ENCODE assay signal across 26 cellular contexts in the genomic region with DNA sequence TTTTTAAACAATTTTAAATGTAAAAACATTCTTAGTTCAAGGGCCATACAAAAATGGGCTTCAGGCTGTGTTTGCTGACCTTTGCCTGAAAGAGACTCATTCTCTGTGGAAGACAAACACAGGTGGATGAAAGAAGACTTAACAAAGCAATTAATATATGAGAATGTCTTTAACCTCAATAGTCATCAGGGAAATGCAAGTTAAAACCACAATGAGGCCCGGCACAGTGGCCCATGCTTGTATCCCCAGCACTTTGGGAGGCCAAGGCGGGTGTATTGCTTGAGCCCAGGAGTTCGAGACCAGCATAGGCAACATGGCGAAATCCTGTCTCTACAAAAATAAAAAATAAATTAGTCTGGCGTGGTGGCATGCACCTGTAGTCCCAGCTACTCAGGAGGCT. TPM values are rescaled to one million over a fixed set of nuclear protein-coding genes. Genes with fewer than 3 reads are reported as not detected.
DNase-seq lines count a peak whose midpoint lies in the region; ATAC-seq, FAIRE-seq and TF ChIP-seq lines count a peak whose summit lies in the region.
"Had no signal": no experiment of that assay in that cellular context is flagged by ENCODE, and none has a peak within 500 bp of the region (broad histone marks: within the 10 kb centered on the region; RNA-seq: fewer than 3 reads in every experiment).

No MANE protein-coding gene starts in this region.

- WGBS in HepG2 (ENCODE audit: low lambda C conversion rate) = 22% methylated on average over 3 of the region's 5 CpGs
- 74% methylated on average over 5 of the region's 5 CpGs for WGBS in right lobe of liver (ENCODE audit: insufficient coverage, low coverage, low lambda C conversion rate, missing lambda C conversion rate)
- 70 to 82% methylated on average over 5 of the region's 5 CpGs for WGBS in thyroid gland, 2 donors

- H3K27ac Mint-ChIP-seq in type B pancreatic cell = no peak overlapping the region
- H3K27ac Mint-ChIP-seq: CD14-positive monocyte; CD4-positive, alpha-beta T cell; CD8-positive, alpha-beta memory T cell; GM23338; H9 had no signal

- H3K4me3 ChIP-seq in HepG2 (replicated peaks in 1 of 3; ENCODE audit: insufficient read depth in 1 of 3, low read depth in 2 of 3, low read length in 3 of 3) (no peak overlapping the region), right lobe of liver (no peak overlapping the region), thyroid gland (replicated peaks in 1 of 3) (no peak overlapping the region), left ventricle myocardium inferior (no peak overlapping the region)
- H3K4me3 ChIP-seq: A549; BLaER1 treated with 17β-estradiol and CSF1 and Interleukin-3, amounts not matched to agents 10 nM and 100 nM; GM23338 had no signal

- no peaks in the 10 kb centered on the region for H4K20me1 ChIP-seq in HepG2 (ENCODE audit: insufficient read depth, low read length)
- H4K20me1 ChIP-seq: BLaER1 treated with 17β-estradiol and CSF1 and Interleukin-3, amounts not matched to agents 10 nM and 100 nM had no signal

- no peaks in the 10 kb centered on the region for H3K9me3 Mint-ChIP-seq in type B pancreatic cell
- H3K9me3 Mint-ChIP-seq: CD4-positive, alpha-beta T cell; CD8-positive, alpha-beta memory T cell; GM23338; H9 had no signal

- CTCF ChIA-PET in HepG2 (lab: Yijun Ruan, JAX; ENCODE audit: low intra/inter-chr PET ratio, low total read pairs) = no interaction called here

- no peak for ATAC-seq in HepG2
- ATAC-seq in right lobe of liver = no peak
- ATAC-seq: A549, GM23338, HCT116 had no signal

- FAIRE-seq in HepG2 (lab: Jason Lieb, UNC) = no peak
- FAIRE-seq: A549, D721Med, GM12891, GM18507, GM19239 had no signal

- H3K4me1 ChIP-seq in HepG2 (ENCODE audit: insufficient read depth, low read length) = peaks cover 59% of the 10 kb centered on the region
- H3K4me1 ChIP-seq in right lobe of liver = no peaks in the 10 kb centered on the region
- peaks cover 6 to 8% of the 10 kb centered on the region in 2 donors for H3K4me1 ChIP-seq in thyroid gland
- H3K4me1 ChIP-seq in left ventricle myocardium inferior = no peaks in the 10 kb centered on the region
- H3K4me1 ChIP-seq: A549; BE2C; BLaER1 treated with 17β-estradiol and CSF1 and Interleukin-3, amounts not matched to agents 10 nM and 100 nM had no signal

- no peak overlapping the region for H3K9ac ChIP-seq in HepG2 (ENCODE audit: insufficient read depth, low read depth, low read length)
- H3K9ac ChIP-seq: BLaER1 treated with 17β-estradiol and CSF1 and Interleukin-3, amounts not matched to agents 10 nM and 100 nM had no signal

- H3K9me3 ChIP-seq in HepG2 (ENCODE audit: low read length) (no peaks in the 10 kb centered on the region), right lobe of liver (no peaks in the 10 kb centered on the region), thyroid gland (no peaks in the 10 kb centered on the region), left ventricle myocardium inferior (replicated peaks) (no peaks in the 10 kb centered on the region)
- H3K9me3 ChIP-seq: A549; BE2C; BLaER1 treated with 17β-estradiol and CSF1 and Interleukin-3, amounts not matched to agents 10 nM and 100 nM had no signal

- POLR2A ChIA-PET in HepG2 (lab: Yijun Ruan, JAX) = no interaction called here

- in situ Hi-C loops in HepG2 (cut with HindIII; ENCODE audit: extremely low pct_ligation_motif_present, low pct_unique_long_range_greater_than_20kb) = no loop called here

- TF ChIP-seq EP300 in HepG2 (IDR thresholded peaks at IDR 0.05; ENCODE audit: low read depth in 2 of 2, low read length in 2 of 2) = no peak
- no peak for TF ChIP-seq EP300 in HepG2 (CRISPR knock-in tag; IDR thresholded peaks at IDR 0.05; ENCODE audit: borderline replicate concordance)

- intact Hi-C loops in HepG2 (cut with micrococcal nuclease; ENCODE audit: unreplicated experiment) (no loop called here), right lobe of liver (cut with DNase I) (no loop called here), thyroid gland (cut with DNase I) (no loop called here), left ventricle myocardium inferior (cut with micrococcal nuclease) (no loop called here)

- H3K4me3 Mint-ChIP-seq in type B pancreatic cell = no peak overlapping the region
- H3K4me3 Mint-ChIP-seq: CD14-positive monocyte; CD4-positive, alpha-beta T cell; GM23338; H9 had no signal

- H3K4me1 Mint-ChIP-seq in type B pancreatic cell (ENCODE audit: unreplicated experiment) = peaks cover 4% of the 10 kb centered on the region
- H3K4me1 Mint-ChIP-seq: CD14-positive monocyte; CD8-positive, alpha-beta memory T cell; GM23338; H9 had no signal

- no peak for TF ChIP-seq RAD21 in HepG2 (CRISPR knock-in tag; IDR thresholded peaks at IDR 0.05)

- H3K27ac ChIP-seq in HepG2 (ENCODE audit: extremely low read length, insufficient read depth, low read length) = no peak overlapping the region
- no peak overlapping the region for H3K27ac ChIP-seq in right lobe of liver
- peak overlapping the region; percentile 36; the same call in 1 of the 2 replicates for H3K27ac ChIP-seq in VCaP
- H3K27ac ChIP-seq in thyroid gland = peak overlapping the region; percentile 41 to 62 (median 54)
- no peak overlapping the region for H3K27ac ChIP-seq in left ventricle myocardium inferior (replicated peaks)
- H3K27ac ChIP-seq: A549; BLaER1 treated with 17β-estradiol and CSF1 and Interleukin-3, amounts not matched to agents 10 nM and 100 nM had no signal

- no peaks in the 10 kb centered on the region for H3K36me3 Mint-ChIP-seq in type B pancreatic cell
- H3K36me3 Mint-ChIP-seq: CD14-positive monocyte; CD8-positive, alpha-beta memory T cell had no signal

- H3K36me3 ChIP-seq in HepG2 (replicated peaks in 1 of 2; ENCODE audit: control insufficient read depth in 1 of 2, insufficient read depth in 2 of 2, low read length in 2 of 2) (no peaks in the 10 kb centered on the region), right lobe of liver (no peaks in the 10 kb centered on the region), thyroid gland (no peaks in the 10 kb centered on the region), left ventricle myocardium inferior (no peaks in the 10 kb centered on the region)
- H3K36me3 ChIP-seq: BE2C; BLaER1 treated with 17β-estradiol and CSF1 and Interleukin-3, amounts not matched to agents 10 nM and 100 nM had no signal

- H3K27me3 ChIP-seq in HepG2 (ENCODE audit: control insufficient read depth in 1 of 2, insufficient read depth in 2 of 2, low read length in 2 of 2) = no peaks in the 10 kb centered on the region
- no peaks in the 10 kb centered on the region for H3K27me3 ChIP-seq in right lobe of liver
- no peaks in the 10 kb centered on the region for H3K27me3 ChIP-seq in thyroid gland
- no peaks in the 10 kb centered on the region for H3K27me3 ChIP-seq in left ventricle myocardium inferior (ENCODE audit: low read depth)
- H3K27me3 ChIP-seq: BE2C had no signal

- no peaks in the 10 kb centered on the region for H3K79me2 ChIP-seq in HepG2 (ENCODE audit: insufficient read depth, low read length)

- no peaks in the 10 kb centered on the region for H3K27me3 Mint-ChIP-seq in type B pancreatic cell
- H3K27me3 Mint-ChIP-seq: CD4-positive, alpha-beta T cell had no signal

- DNase-seq in HepG2 (ENCODE audit: low spot score) (no peak), right lobe of liver (no peak), NCI-H146 treated with DMSO at 0.1 percent for 48 hours (lab: John Stamatoyannopoulos, UW; ENCODE audit: unreplicated experiment) (peak; percentile 3), thyroid gland (no peak), left ventricle myocardium inferior (no peak), DMS153 (lab: John Stamatoyannopoulos, UW) (no peak), type B pancreatic cell (ENCODE audit: extremely low spot score, unreplicated experiment) (no peak)
- DNase-seq: 8988T; ACHN; AML-193; CD4-positive, alpha-beta T cell; CD8-positive, alpha-beta memory T cell; DMS53; GF-D8; H9 had no signal

- TF ChIP-seq POLR2A in HepG2 (IDR thresholded peaks at IDR 0.05; ENCODE audit: insufficient read depth in 1 of 2, low read depth in 2 of 2, low read length in 2 of 2) (no peak), right lobe of liver (IDR thresholded peaks at IDR 0.05) (no peak), thyroid gland (IDR thresholded peaks at IDR 0.05) (no peak)

- no peak overlapping the region for H2AFZ ChIP-seq in HepG2 (ENCODE audit: low read length)
- H2AFZ ChIP-seq: GM23338 had no signal

- peak overlapping the region; percentile 18; the same call in 1 of the 2 replicates for H3K4me2 ChIP-seq in HepG2 (ENCODE audit: low read depth, low read length)
- H3K4me2 ChIP-seq: A549; BLaER1 treated with 17β-estradiol and CSF1 and Interleukin-3, amounts not matched to agents 10 nM and 100 nM; GM23338 had no signal

- TF ChIP-seq CTCF in HepG2 (CRISPR knock-in tag; IDR thresholded peaks at IDR 0.05) = no peak
- TF ChIP-seq CTCF in right lobe of liver (IDR thresholded peaks at IDR 0.05) = no peak
- no peak for TF ChIP-seq CTCF in VCaP (conservative IDR thresholded peaks at IDR 0.05)
- TF ChIP-seq CTCF in thyroid gland (IDR thresholded peaks at IDR 0.05) = no peak
- TF ChIP-seq CTCF in left ventricle myocardium inferior (IDR thresholded peaks at IDR 0.05; ENCODE audit: borderline replicate concordance) = no peak
- TF ChIP-seq CTCF in type B pancreatic cell (conservative IDR thresholded peaks at IDR 0.05) = no peak

- no TSS peak for BruUV-seq in HepG2 (replicated peaks; lab: Mats Ljungman, UMichigan)

RNA-seq across cellular contexts. Expression of a gene that starts 7.1 kb away (rescaled TPM):
- total RNA-seq in HepG2 (2016; rRNA removed; fragmentation: Illumina TruSeq; extraction: Trizol) (145 and 248 TPM in 2 replicates), right lobe of liver (10 to 100 TPM; 24.1 to 40.5 (median 31.1) TPM), thyroid gland (10 to 100 TPM; 67.1 to 75.8 (median 69.2) TPM), left ventricle myocardium inferior (31.3 TPM), type B pancreatic cell (ENCODE audit: low replicate concordance) (89.9 and 106 TPM in 2 replicates)
- 12.6 and 15.0 TPM in 2 replicates for total RNA-seq in HepG2 (2016; cell fraction: cytosol; rRNA removed; fragmentation: Illumina TruSeq; extraction: Trizol; ENCODE audit: low read depth)
- total RNA-seq in HepG2 (2016; cell fraction: insoluble cytoplasmic fraction; rRNA removed; fragmentation: Illumina TruSeq; extraction: Trizol) = 144 and 233 TPM in 2 replicates
- total RNA-seq in HepG2 (2016; cell fraction: membrane; rRNA removed; fragmentation: Illumina TruSeq; extraction: Trizol) = 21.4 and 25.9 TPM in 2 replicates
- total RNA-seq in HepG2 (2016; cell fraction: nucleus; rRNA removed; fragmentation: Illumina TruSeq; extraction: Trizol) = 136 and 140 TPM in 2 replicates
- polyA plus RNA-seq in HepG2 (2011; rRNA removed) = 78.9 and 97.7 TPM in 2 replicates
- polyA plus RNA-seq in HepG2 (2011; cell fraction: cytosol; rRNA removed) = 33.7 and 57.7 TPM in 2 replicates
- 30.7 and 44.2 TPM in 2 replicates for polyA plus RNA-seq in HepG2 (2011; cell fraction: nucleus; rRNA removed)
- 138 and 188 TPM in 2 replicates for polyA plus RNA-seq in HepG2 (2012)
- polyA plus RNA-seq in HepG2 (2016; cell fraction: cytosol; fragmentation: Illumina TruSeq; extraction: Trizol; ENCODE audit: low read depth) = 3.1 and 3.5 TPM in 2 replicates
- 192 and 195 TPM in 2 replicates for polyA plus RNA-seq in HepG2 (2016; cell fraction: insoluble cytoplasmic fraction; fragmentation: Illumina TruSeq; extraction: Trizol; ENCODE audit: low read depth)
- 6.0 and 8.5 TPM in 2 replicates for polyA plus RNA-seq in HepG2 (2016; cell fraction: membrane; fragmentation: Illumina TruSeq; extraction: Trizol; ENCODE audit: low read depth)
- 99.2 and 99.4 TPM in 2 replicates for polyA plus RNA-seq in HepG2 (2016; cell fraction: nucleus; fragmentation: Illumina TruSeq; extraction: Trizol; ENCODE audit: insufficient read depth, low read depth)
- polyA minus RNA-seq in HepG2 (2011; rRNA and poly(A)+ RNA removed; ENCODE audit: low replicate concordance) = 0.23 and 33.5 TPM in 2 replicates
- 84.1 and 98.3 TPM in 2 replicates for polyA minus RNA-seq in HepG2 (2011; cell fraction: cytosol; rRNA and poly(A)+ RNA removed)
- polyA minus RNA-seq in HepG2 (2011; cell fraction: nucleus; rRNA and poly(A)+ RNA removed) = 189 and 221 TPM in 2 replicates

RNA-seq across cellular contexts. Expression of a gene that starts 9.6 kb away (rescaled TPM):
- total RNA-seq in HepG2 (2016; rRNA removed; fragmentation: Illumina TruSeq; extraction: Trizol) = 13.4 and 16.1 TPM in 2 replicates
- 2.7 and 3.4 TPM in 2 replicates for total RNA-seq in HepG2 (2016; cell fraction: cytosol; rRNA removed; fragmentation: Illumina TruSeq; extraction: Trizol; ENCODE audit: low read depth)
- total RNA-seq in HepG2 (2016; cell fraction: insoluble cytoplasmic fraction; rRNA removed; fragmentation: Illumina TruSeq; extraction: Trizol) = 14.1 and 15.6 TPM in 2 replicates
- 8.0 and 8.8 TPM in 2 replicates for total RNA-seq in HepG2 (2016; cell fraction: membrane; rRNA removed; fragmentation: Illumina TruSeq; extraction: Trizol)
- 17.0 and 20.4 TPM in 2 replicates for total RNA-seq in HepG2 (2016; cell fraction: nucleus; rRNA removed; fragmentation: Illumina TruSeq; extraction: Trizol)
- 27.9 and 32.0 TPM in 2 replicates for polyA plus RNA-seq in HepG2 (2011; rRNA removed)
- polyA plus RNA-seq in HepG2 (2011; cell fraction: cytosol; rRNA removed) = 12.7 and 19.9 TPM in 2 replicates
- polyA plus RNA-seq in HepG2 (2011; cell fraction: nucleus; rRNA removed) = 43.7 and 49.4 TPM in 2 replicates
- 20.1 and 24.9 TPM in 2 replicates for polyA plus RNA-seq in HepG2 (2012)
- 0.87 and 0.98 TPM in 2 replicates for polyA plus RNA-seq in HepG2 (2016; cell fraction: cytosol; fragmentation: Illumina TruSeq; extraction: Trizol; ENCODE audit: low read depth)
- polyA plus RNA-seq in HepG2 (2016; cell fraction: insoluble cytoplasmic fraction; fragmentation: Illumina TruSeq; extraction: Trizol; ENCODE audit: low read depth) = 16.7 and 17.4 TPM in 2 replicates
- polyA plus RNA-seq in HepG2 (2016; cell fraction: membrane; fragmentation: Illumina TruSeq; extraction: Trizol; ENCODE audit: low read depth) = 4.2 and 4.4 TPM in 2 replicates
- 35.1 and 37.7 TPM in 2 replicates for polyA plus RNA-seq in HepG2 (2016; cell fraction: nucleus; fragmentation: Illumina TruSeq; extraction: Trizol; ENCODE audit: insufficient read depth, low read depth)
- polyA minus RNA-seq in HepG2 (2011; rRNA and poly(A)+ RNA removed; ENCODE audit: low replicate concordance) = 16.0 and 29.2 TPM in 2 replicates
- polyA minus RNA-seq in HepG2 (2011; cell fraction: cytosol; rRNA and poly(A)+ RNA removed) = 16.1 and 20.6 TPM in 2 replicates
- polyA minus RNA-seq in HepG2 (2011; cell fraction: nucleus; rRNA and poly(A)+ RNA removed) = 33.7 and 36.7 TPM in 2 replicates
- 10 to 100 TPM in 2 of 6 experiments, 1 to 10 TPM in 4; 7.6 to 11.4 (median 8.8) TPM for total RNA-seq in right lobe of liver
- 10 to 100 TPM; 24.3 to 35.6 (median 26.6) TPM for total RNA-seq in thyroid gland
- 10.2 TPM for total RNA-seq in left ventricle myocardium inferior
- 39.8 and 41.8 TPM in 2 replicates for total RNA-seq in type B pancreatic cell (ENCODE audit: low replicate concordance)

Comparison
In these comparisons a context has a peak if more than half of its experiments do, and no peak if none do; other contexts are left out.
1. H3K27ac ChIP-seq: peak in VCaP (single experiment) and thyroid gland (3 of 3); none in HepG2 (single experiment), right lobe of liver (0 of 3) and left ventricle myocardium inferior (single experiment).